Comparison of ENCODE assay signal across 10 cellular contexts in genomic region chr17:74545456-74546230, GRCh38. TPM values are rescaled to one million over a fixed set of nuclear protein-coding genes. Genes with fewer than 3 reads are reported as not detected.
DNase-seq lines count a peak whose midpoint lies in the region; TF ChIP-seq lines count a peak whose summit lies in the region.
"Had no signal": no experiment of that assay in that cellular context is flagged by ENCODE, and none has a peak within 500 bp of the region (broad histone marks: within the 10 kb centered on the region; RNA-seq: fewer than 3 reads in every experiment).

Gene CD300C (minus strand): TSS chr17:74546115. CDS start chr17:74545782, 333 bp downstream.

- H3K4me3 ChIP-seq in NB4 (ENCODE audit: low read depth, low read length) (peak within 1 kb of the TSS; percentile 21), brain microvascular endothelial cell (ENCODE audit: low read depth, low read length) (no peak within 1 kb of the TSS)

- H3K27ac Mint-ChIP-seq in dendritic cell treated with granulocyte-macrophage colony-stimulating factor and Interleukin-4, amounts not matched to agents 40 ng/mL and 50 ng/mL, for 4 days, result peak within 1 kb of the TSS; percentile 93
- H3K27ac Mint-ChIP-seq in nephron progenitor cell, result peak within 1 kb of the TSS; percentile 61

- in situ Hi-C loops in brain microvascular endothelial cell (cut with HindIII; ENCODE audit: low pct_ligation_motif_present, low sequenced_read_pairs), result no loop called here

- H3K4me3 Mint-ChIP-seq in dendritic cell treated with granulocyte-macrophage colony-stimulating factor and Interleukin-4, amounts not matched to agents 40 ng/mL and 50 ng/mL, for 4 days, result peak within 1 kb of the TSS; percentile 69
- H3K4me3 Mint-ChIP-seq in nephron progenitor cell, result no peak within 1 kb of the TSS

- DNase-seq in CD1c-positive myeloid dendritic cell (ENCODE audit: extremely low spot score) (peak; percentile 93), NB4 (ENCODE audit: low read depth) (peak; percentile 91), nephron progenitor cell (no peak), occipital lobe (lab: John Stamatoyannopoulos, UW) (no peak), NCI-H1930 (lab: John Stamatoyannopoulos, UW) (no peak), brain microvascular endothelial cell (no peak), DMS114 treated with DMSO at 0.1 percent for 48 hours (lab: John Stamatoyannopoulos, UW; ENCODE audit: unreplicated experiment) (no peak)
- DNase-seq: DMS153 had no signal

- H3K27me3 Mint-ChIP-seq in dendritic cell treated with granulocyte-macrophage colony-stimulating factor and Interleukin-4, amounts not matched to agents 40 ng/mL and 50 ng/mL, for 4 days, result peaks cover 13% of the 10 kb centered on the region
- H3K27me3 Mint-ChIP-seq in nephron progenitor cell (ENCODE audit: low read depth, poor library complexity), result peaks cover 22% of the 10 kb centered on the region

- TF ChIP-seq POLR2A in NB4 (IDR thresholded peaks at IDR 0.05; ENCODE audit: extremely low read depth, insufficient read length), result no peak

- TF ChIP-seq CTCF in NB4 (IDR thresholded peaks at IDR 0.05; ENCODE audit: low read depth, low read length), result no peak
- TF ChIP-seq CTCF in nephron progenitor cell (IDR thresholded peaks at IDR 0.05), result no peak
- TF ChIP-seq CTCF in brain microvascular endothelial cell (IDR thresholded peaks at IDR 0.05; ENCODE audit: low read depth, low read length, missing control alignments), result no peak

- H3K27ac ChIP-seq in brain microvascular endothelial cell, result no peak within 1 kb of the TSS
- H3K27ac ChIP-seq: RWPE1 had no signal

- peaks cover 80% of the 10 kb centered on the region for H3K4me1 Mint-ChIP-seq in dendritic cell treated with granulocyte-macrophage colony-stimulating factor and Interleukin-4, amounts not matched to agents 40 ng/mL and 50 ng/mL, for 4 days (ENCODE audit: low read depth)
- peaks cover 18% of the 10 kb centered on the region for H3K4me1 Mint-ChIP-seq in nephron progenitor cell

- intact Hi-C loops in dendritic cell treated with granulocyte-macrophage colony-stimulating factor and Interleukin-4, amounts not matched to agents 40 ng/mL and 50 ng/mL, for 4 days (cut with micrococcal nuclease), result loop anchor here (1.0 to 10.0 kb wide), 2 partner anchors 22 to 59 kb away; partner anchors contain the start of gene CD300H

- no peaks in the 10 kb centered on the region for H3K36me3 ChIP-seq in brain microvascular endothelial cell (replicated peaks)

- H3K9me3 Mint-ChIP-seq in dendritic cell treated with granulocyte-macrophage colony-stimulating factor and Interleukin-4, amounts not matched to agents 40 ng/mL and 50 ng/mL, for 4 days, result no peaks in the 10 kb centered on the region
- no peaks in the 10 kb centered on the region for H3K9me3 Mint-ChIP-seq in nephron progenitor cell

- no peaks in the 10 kb centered on the region for H3K27me3 ChIP-seq in brain microvascular endothelial cell (replicated peaks)

- H3K36me3 Mint-ChIP-seq in dendritic cell treated with granulocyte-macrophage colony-stimulating factor and Interleukin-4, amounts not matched to agents 40 ng/mL and 50 ng/mL, for 4 days (ENCODE audit: low read depth), result peaks cover 52% of the 10 kb centered on the region
- no peaks in the 10 kb centered on the region for H3K36me3 Mint-ChIP-seq in nephron progenitor cell (ENCODE audit: low read depth)

RNA-seq across cellular contexts. Expression of gene CD300C, which starts in this region (rescaled TPM):
- total RNA-seq in occipital lobe, result 0.31 TPM

Comparison
In these comparisons a context has a peak if more than half of its experiments do, and no peak if none do; other contexts are left out.
1. DNase-seq: peak in CD1c-positive myeloid dendritic cell (single experiment) and NB4 (single experiment); none in nephron progenitor cell (single experiment), occipital lobe (single experiment), NCI-H1930 (0 of 2), brain microvascular endothelial cell (single experiment) and DMS114 treated with DMSO at 0.1 percent for 48 hours (single experiment).